In the genomic region with DNA sequence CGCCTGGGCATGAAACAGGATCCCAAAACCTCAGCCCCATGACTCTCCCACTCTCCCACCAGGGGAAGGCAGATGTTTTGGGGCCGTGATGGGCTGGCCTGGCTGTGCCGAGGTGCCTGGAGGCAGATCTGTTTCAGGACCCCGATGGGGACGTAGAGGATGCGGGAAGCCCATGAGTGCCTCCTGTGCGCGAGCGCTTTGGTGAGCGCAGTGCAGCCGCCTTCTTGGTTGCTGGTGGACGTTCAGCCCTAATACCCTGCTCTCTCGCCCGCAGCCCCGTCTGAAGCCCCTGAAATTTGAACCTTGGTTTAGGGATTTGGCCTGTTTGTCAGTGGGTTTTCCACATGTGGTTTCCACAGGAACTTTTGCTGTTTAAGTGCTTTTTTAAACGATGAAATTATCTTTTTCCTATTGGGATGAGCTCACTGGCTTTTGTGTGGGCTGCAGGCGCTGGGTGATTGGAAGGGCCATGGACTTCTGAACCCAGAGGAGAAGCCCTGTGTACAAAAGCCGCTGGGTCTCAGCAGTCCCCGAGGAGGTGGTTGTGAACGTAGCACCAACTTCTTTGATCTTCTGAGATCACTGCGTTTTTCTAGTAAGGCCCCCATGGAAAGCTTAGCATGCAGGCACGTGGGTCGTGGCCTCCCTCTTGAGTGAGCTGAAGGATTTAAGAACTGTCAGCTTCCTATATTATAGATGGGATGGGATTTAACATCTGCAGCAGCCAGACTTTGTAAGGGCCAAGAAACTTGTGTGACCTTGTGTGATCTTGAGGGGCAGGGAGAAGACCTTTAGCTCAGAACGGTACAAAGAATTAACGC, we compare ENCODE assay signal across 8 cellular contexts.
DNase-seq lines count a peak whose midpoint lies in the region; ATAC-seq, FAIRE-seq and TF ChIP-seq lines count a peak whose summit lies in the region.
"Not testable (repeated sequence)": the region's sequence is repeated elsewhere in the genome, so short reads cannot be mapped to it uniquely, and the experiment has no call there.

No MANE protein-coding gene starts in this region.

- not testable (repeated sequence) for H3K27me3 Mint-ChIP-seq in brain

- CTCF ChIA-PET in AG04450 (lab: Charles Lee) = not testable (repeated sequence)

- not testable (repeated sequence) for H3K4me2 ChIP-seq in keratinocyte (ENCODE audit: control insufficient read depth, extremely low read depth, insufficient read depth, low read depth, low read length)

- H3K36me3 ChIP-seq in RWPE2 (ENCODE audit: low read depth); esophagus squamous epithelium; keratinocyte (ENCODE audit: control insufficient read depth in 2 of 2, extremely low read depth in 1 of 2, insufficient read depth in 2 of 2, low read length in 2 of 2); mesodermal cell (ENCODE audit: control insufficient read depth, insufficient read depth, low read length); prostate gland; testis (ENCODE audit: low read depth, missing control alignments): not testable (repeated sequence)

- H3K4me1 ChIP-seq in RWPE2 (ENCODE audit: insufficient read depth, poor library complexity, severe bottlenecking) (peaks cover 26% of the 10 kb centered on the region), esophagus squamous epithelium (peaks cover 6 to 24% (median 12%) of the 10 kb centered on the region in 3 donors), keratinocyte (ENCODE audit: control insufficient read depth, extremely low read depth, insufficient read depth, low read length) (peaks cover 22% of the 10 kb centered on the region), mesodermal cell (ENCODE audit: control insufficient read depth, insufficient read depth, low read length, poor library complexity, severe bottlenecking) (peaks cover 20% of the 10 kb centered on the region), testis (peaks cover 45% of the 10 kb centered on the region)
- not testable (repeated sequence) for H3K4me1 ChIP-seq in prostate gland (replicated peaks)

- H3K9ac ChIP-seq in keratinocyte (ENCODE audit: control insufficient read depth, extremely low read depth, insufficient read depth, low read length) = not testable (repeated sequence)

- not testable (repeated sequence) for H3K9me3 Mint-ChIP-seq in brain

- 20 to 55% methylated on average over 1 to 7 of the region's 25 CpGs for WGBS in esophagus squamous epithelium, 2 donors
- 87% methylated on average over 14 to 17 of the region's 25 CpGs for WGBS in mesodermal cell (ENCODE audit: insufficient coverage in 2 of 2), 2 experiments
- 76% methylated on average over 20 of the region's 25 CpGs for WGBS in prostate gland
- WGBS in testis, 2 donors = 37 to 69% methylated on average over 5 to 25 of the region's 25 CpGs

- peak overlapping the region in 3 of 5 experiments; percentile 74 to 83 (median 80) for H3K27ac Mint-ChIP-seq in brain

- not testable (repeated sequence) for TF ChIP-seq POLR2A in esophagus squamous epithelium (IDR thresholded peaks at IDR 0.05); prostate gland (IDR thresholded peaks at IDR 0.05); testis (IDR thresholded peaks at IDR 0.05)

- H3K9me3 ChIP-seq in AG04450 (ENCODE audit: control insufficient read depth, insufficient read depth, low read length) = peaks cover 12% of the 10 kb centered on the region; the same call in 1 of the 2 replicates
- not testable (repeated sequence) for H3K9me3 ChIP-seq in RWPE2 (ENCODE audit: severe bottlenecking); esophagus squamous epithelium; keratinocyte (ENCODE audit: control insufficient read depth, low read depth, low read length); mesodermal cell (ENCODE audit: control insufficient read depth, low read length); prostate gland; testis

- H3K4me3 Mint-ChIP-seq in brain = peak overlapping the region in 2 of 5 experiments; percentile 11 to 41

- not testable (repeated sequence) for H4K20me1 ChIP-seq in keratinocyte (ENCODE audit: control insufficient read depth, extremely low read depth, insufficient read depth, low read length)

- intact Hi-C loops in esophagus squamous epithelium (cut with DNase I); prostate gland (cut with DNase I); testis (cut with DNase I; ENCODE audit: low total_unique reads): not testable (repeated sequence)

- H3K27ac ChIP-seq in AG04450 (ENCODE audit: low read depth, low read length) (peak overlapping the region; percentile 82), RWPE2 (ENCODE audit: poor library complexity, severe bottlenecking) (peak overlapping the region; percentile 35), esophagus squamous epithelium (peak overlapping the region; percentile 24 to 81 (median 46)), mesodermal cell (ENCODE audit: low read depth, low read length, severe bottlenecking) (peak overlapping the region; percentile 3), prostate gland (peak overlapping the region; percentile 42 to 57), testis (peak overlapping the region in 1 of 2 donors; percentile 69)
- not testable (repeated sequence) for H3K27ac ChIP-seq in keratinocyte (ENCODE audit: control insufficient read depth, insufficient read depth, low read length)

- not testable (repeated sequence) for DNase-seq in AG04450 (ENCODE audit: low read depth, low spot score); RWPE2 (ENCODE audit: low spot score); esophagus squamous epithelium (lab: John Stamatoyannopoulos, UW); keratinocyte (ENCODE audit: low read depth, low spot score); prostate gland (ENCODE audit: low spot score)
- peak; percentile 22 for DNase-seq in testis

- not testable (repeated sequence) for H3K27me3 ChIP-seq in AG04450 (ENCODE audit: control insufficient read depth, insufficient read depth, low read length); RWPE2 (ENCODE audit: insufficient read depth, poor library complexity, severe bottlenecking); esophagus squamous epithelium; keratinocyte (ENCODE audit: control insufficient read depth, extremely low read depth, insufficient read depth, low read length); prostate gland (replicated peaks; ENCODE audit: insufficient read depth); testis

- FAIRE-seq in keratinocyte (lab: Jason Lieb, UNC) = peak; percentile 77

- POLR2A ChIA-PET in AG04450 (lab: Yijun Ruan, JAX) = interaction anchor here (0.7 to 0.8 kb wide), 2 partner anchors 39 to 41 kb away, joined by 3 to 7 read pairs; no protein-coding TSS in a partner anchor

- not testable (repeated sequence) for ATAC-seq in RWPE2 (ENCODE audit: low read depth)

- H2AFZ ChIP-seq in keratinocyte (ENCODE audit: control insufficient read depth, low read length) = not testable (repeated sequence)

- dilution Hi-C loops in keratinocyte (cut with MboI; ENCODE audit: extremely low pct_ligation_motif_present, low sequenced_read_pairs) = not testable (repeated sequence)

- not testable (repeated sequence) for H3K36me3 Mint-ChIP-seq in brain

- TF ChIP-seq CTCF in AG04450 (IDR thresholded peaks at IDR 0.05; ENCODE audit: low read depth, low read length); RWPE2 (IDR thresholded peaks at IDR 0.05; ENCODE audit: poor library complexity, severe bottlenecking); brain (conservative IDR thresholded peaks at IDR 0.05); esophagus squamous epithelium (IDR thresholded peaks at IDR 0.05); keratinocyte (optimal IDR thresholded peaks at IDR 0.05 in 1 of 3, IDR thresholded peaks at IDR 0.05 in 1 of 3, conservative IDR thresholded peaks at IDR 0.05 in 1 of 3; ENCODE audit: extremely low read depth in 1 of 3, insufficient read depth in 2 of 3, low read length in 3 of 3); prostate gland (IDR thresholded peaks at IDR 0.05); testis (IDR thresholded peaks at IDR 0.05): not testable (repeated sequence)

- not testable (repeated sequence) for H3K79me2 ChIP-seq in keratinocyte (ENCODE audit: control insufficient read depth, insufficient read depth, low read length)

- not testable (repeated sequence) for H3K4me3 ChIP-seq in AG04450 (ENCODE audit: low read depth, low read length); RWPE2 (ENCODE audit: severe bottlenecking); esophagus squamous epithelium; keratinocyte (ENCODE audit: control insufficient read depth in 2 of 3, extremely low read depth in 1 of 3, insufficient read depth in 2 of 3, low read depth in 1 of 3, low read length in 3 of 3); mesodermal cell (ENCODE audit: extremely low read depth, insufficient read depth, low read length, poor library complexity, severe bottlenecking); prostate gland; testis

- H3K9me1 ChIP-seq in keratinocyte (ENCODE audit: control insufficient read depth, extremely low read depth, insufficient read depth, low read length) = not testable (repeated sequence)

- peaks cover 31% of the 10 kb centered on the region for H3K4me1 Mint-ChIP-seq in brain
